8 cellular contexts compared by ENCODE assay signal in the genomic region with DNA sequence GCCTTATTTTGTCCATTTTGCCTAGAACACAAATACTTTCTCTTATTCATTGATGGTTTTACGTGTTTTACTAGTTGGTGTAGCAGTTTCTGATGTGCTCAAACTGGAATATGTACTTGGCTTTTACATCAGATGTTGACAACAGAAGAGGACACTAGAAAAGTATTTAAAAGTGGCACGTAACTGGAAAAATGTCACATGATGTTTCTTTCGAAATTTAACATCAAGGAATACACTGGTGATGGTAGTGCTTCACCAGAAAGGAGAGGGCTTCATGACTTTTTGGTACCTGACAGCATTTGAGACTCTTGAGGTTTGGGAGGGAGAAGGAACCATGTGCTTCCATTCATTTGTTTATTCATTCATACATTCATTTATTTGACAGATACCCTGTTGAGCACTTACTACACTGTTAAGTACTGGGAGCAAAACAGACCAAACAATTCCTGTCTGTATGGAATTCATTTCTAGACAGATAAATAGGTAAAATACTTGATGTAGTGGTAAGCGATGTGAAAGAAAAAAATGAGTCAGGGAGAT. TPM values are rescaled to one million over a fixed set of nuclear protein-coding genes. Genes with fewer than 3 reads are reported as not detected.
DNase-seq lines count a peak whose midpoint lies in the region; ATAC-seq, FAIRE-seq and TF ChIP-seq lines count a peak whose summit lies in the region.

No MANE protein-coding gene starts in this region.

- SMC1A ChIA-PET in GM12878 (lab: Charles Lee; ENCODE audit: uncharacterized antibody, unreplicated experiment) = interaction anchor here (0.7 kb wide), 1 partner anchor 648 kb away, joined by 3 read pairs; no protein-coding TSS in a partner anchor

- H3K27ac Mint-ChIP-seq in memory B cell = peak overlapping the region; percentile 85

- intact Hi-C loops in Right ventricle myocardium superior (cut with DNase I) (no loop called here), GM12878 (cut with micrococcal nuclease; ENCODE audit: unreplicated experiment) (no loop called here), vagina (cut with DNase I) (loop anchor here (5.0 kb wide), 1 partner anchor 1086 kb away; no protein-coding TSS in a partner anchor)

- H3K27ac ChIP-seq in right atrium auricular region (peak overlapping the region; percentile 97 to 98), GM12878 (ENCODE audit: control insufficient read depth, insufficient read depth) (0 out of 2 replicates have a peak overlapping the region, but pooled peaks have one; percentile 2), vagina (peak overlapping the region; percentile 97)

- TF ChIP-seq EP300 in GM12878 (IDR thresholded peaks at IDR 0.05; ENCODE audit: borderline replicate concordance in 1 of 2, control insufficient read depth in 1 of 2, low read depth in 2 of 2, low read length in 2 of 2) = no peak

- ATAC-seq in Right ventricle myocardium superior (ENCODE audit: poor library complexity) (no peak), GM12878 (no peak), memory B cell (ENCODE audit: low read depth) (no peak), HG03457 (IDR thresholded peaks at IDR 0.05; ENCODE audit: unreplicated experiment) (no peak)

- peaks cover 5% of the 10 kb centered on the region for H3K36me3 Mint-ChIP-seq in memory B cell

- H2AFZ ChIP-seq in GM12878 (ENCODE audit: control insufficient read depth, low read depth, low read length) = no peak overlapping the region

- H3K27me3 ChIP-seq in right atrium auricular region = no peaks in the 10 kb centered on the region
- no peaks in the 10 kb centered on the region for H3K27me3 ChIP-seq in GM12878 (replicated peaks in 1 of 2; ENCODE audit: control insufficient read depth in 2 of 2, insufficient read depth in 2 of 2, low read length in 1 of 2)
- no peaks in the 10 kb centered on the region for H3K27me3 ChIP-seq in vagina

- no peaks in the 10 kb centered on the region for H3K36me3 ChIP-seq in right atrium auricular region
- H3K36me3 ChIP-seq in GM12878 (ENCODE audit: control insufficient read depth in 2 of 2, insufficient read depth in 2 of 2, low read length in 1 of 2) = peaks cover 0 to 3% of the 10 kb centered on the region in 2 experiments; a peak in 1 of 4 replicates
- no peaks in the 10 kb centered on the region for H3K36me3 ChIP-seq in vagina

- H3K79me2 ChIP-seq in GM12878 (ENCODE audit: control insufficient read depth, insufficient read depth, low read length) = peaks cover 51% of the 10 kb centered on the region

- in situ Hi-C loops in GM12878 (cut with MboI) = no loop called here

- CTCF ChIA-PET in GM12878 (lab: Yijun Ruan, JAX) = interaction anchor here (1.4 kb wide), 1 partner anchor 21 kb away, joined by 3 read pairs; no protein-coding TSS in a partner anchor

- peak overlapping the region; percentile 56 for H3K4me3 Mint-ChIP-seq in memory B cell

- TF ChIP-seq RAD21 in GM12878 (IDR thresholded peaks at IDR 0.05; ENCODE audit: insufficient read depth, low read depth, low read length) = no peak

- H3K9ac ChIP-seq in GM12878 (ENCODE audit: control insufficient read depth, insufficient read depth, low read length) = peak overlapping the region; percentile 89; the same call in 1 of the 2 replicates

- no peak for DNase-seq in right atrium auricular region (ENCODE audit: low spot score)
- no peak for DNase-seq in Right ventricle myocardium superior
- no peak for DNase-seq in GM12878 (ENCODE audit: low read depth, low spot score)
- no peak for DNase-seq in memory B cell (ENCODE audit: low spot score in 2 of 2)
- no peak for DNase-seq in vagina (ENCODE audit: extremely low spot score in 2 of 2)
- DNase-seq in islet precursor cell = no peak
- no peak for DNase-seq in LoVo (ENCODE audit: low spot score)

- no peak for FAIRE-seq in GM12878 (lab: Jason Lieb, UNC)

- peaks cover 4% of the 10 kb centered on the region for H3K9me3 Mint-ChIP-seq in memory B cell

- TF ChIP-seq CTCF in right atrium auricular region (IDR thresholded peaks at IDR 0.05) = no peak
- no peak for TF ChIP-seq CTCF in GM12878 (IDR thresholded peaks at IDR 0.05 in 2 of 3, conservative IDR thresholded peaks at IDR 0.05 in 1 of 3; ENCODE audit: control insufficient read depth in 2 of 3, extremely low read depth in 1 of 3, insufficient read depth in 1 of 3, low read depth in 3 of 3, low read length in 3 of 3)
- no peak for TF ChIP-seq CTCF in vagina (IDR thresholded peaks at IDR 0.05)

- BruUV-seq in GM12878 (replicated peaks; lab: Mats Ljungman, UMichigan) = TSS peak; percentile 66

- peak overlapping the region in 1 of 2 donors; percentile 93 for H3K4me3 ChIP-seq in right atrium auricular region
- peak overlapping the region; percentile 87 for H3K4me3 ChIP-seq in GM12878
- H3K4me3 ChIP-seq in vagina = peak overlapping the region; percentile 85 to 93

- H3K4me1 Mint-ChIP-seq in memory B cell = peaks cover 26% of the 10 kb centered on the region

- no peaks in the 10 kb centered on the region for H3K27me3 Mint-ChIP-seq in memory B cell

- RAD21 ChIA-PET in GM12878 (lab: Charles Lee; ENCODE audit: unreplicated experiment) = no interaction called here

- POLR2A ChIA-PET in GM12878 (lab: Charles Lee) = interaction anchor here (0.5 to 1.1 kb wide), 2 partner anchors 11 to 123 kb away, joined by 3 to 4 read pairs; no protein-coding TSS in a partner anchor

- H4K20me1 ChIP-seq in GM12878 (ENCODE audit: control insufficient read depth, insufficient read depth) = no peaks in the 10 kb centered on the region

- TF ChIP-seq POLR2A in GM12878 (IDR thresholded peaks at IDR 0.05; ENCODE audit: low read depth, low read length) (no peak), vagina (IDR thresholded peaks at IDR 0.05) (no peak)

- H3K4me1 ChIP-seq in right atrium auricular region (peaks cover 0 to 36% of the 10 kb centered on the region in 2 donors), GM12878 (ENCODE audit: control insufficient read depth, insufficient read depth, low read length) (peaks cover 4% of the 10 kb centered on the region; the same call in 1 of the 2 replicates), vagina (peaks cover 53% of the 10 kb centered on the region)

- 51% methylated on average over 4 of the region's 4 CpGs for WGBS in GM12878 (ENCODE audit: insufficient coverage, insufficient replicate concordance, low lambda C conversion rate, missing lambda C conversion rate)

- H3K9me3 ChIP-seq in right atrium auricular region (no peaks in the 10 kb centered on the region), GM12878 (replicated peaks; ENCODE audit: control insufficient read depth, insufficient read depth, low read length) (no peaks in the 10 kb centered on the region), vagina (no peaks in the 10 kb centered on the region)

- H3K4me2 ChIP-seq in GM12878 (ENCODE audit: control insufficient read depth, insufficient read depth) = peak overlapping the region; percentile 87

TF ChIP-seq in GM12878, 131 proteins besides CTCF, POLR2A, EP300 and RAD21 (continues in another document):
- peak; percentile 6; the same call in 1 of the 2 replicates for TF ChIP-seq RUNX3 (IDR thresholded peaks at IDR 0.05; ENCODE audit: low read length)
- TF ChIP-seq, protein P1, sequence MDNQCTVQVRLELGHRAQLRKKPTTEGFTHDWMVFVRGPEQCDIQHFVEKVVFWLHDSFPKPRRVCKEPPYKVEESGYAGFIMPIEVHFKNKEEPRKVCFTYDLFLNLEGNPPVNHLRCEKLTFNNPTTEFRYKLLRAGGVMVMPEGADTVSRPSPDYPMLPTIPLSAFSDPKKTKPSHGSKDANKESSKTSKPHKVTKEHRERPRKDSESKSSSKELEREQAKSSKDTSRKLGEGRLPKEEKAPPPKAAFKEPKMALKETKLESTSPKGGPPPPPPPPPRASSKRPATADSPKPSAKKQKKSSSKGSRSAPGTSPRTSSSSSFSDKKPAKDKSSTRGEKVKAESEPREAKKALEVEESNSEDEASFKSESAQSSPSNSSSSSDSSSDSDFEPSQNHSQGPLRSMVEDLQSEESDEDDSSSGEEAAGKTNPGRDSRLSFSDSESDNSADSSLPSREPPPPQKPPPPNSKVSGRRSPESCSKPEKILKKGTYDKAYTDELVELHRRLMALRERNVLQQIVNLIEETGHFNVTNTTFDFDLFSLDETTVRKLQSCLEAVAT (IDR thresholded peaks at IDR 0.05) = no peak
- TF ChIP-seq ZNF24 (IDR thresholded peaks at IDR 0.05) = peak; percentile 79
- 0 out of 2 replicates have a peak, but pooled peaks have one; percentile 30 for TF ChIP-seq STAT3 (IDR thresholded peaks at IDR 0.05; ENCODE audit: low read depth, low read length)

RNA-seq across cellular contexts. Expression of a gene that starts 1.5 kb away (rescaled TPM):
- total RNA-seq in right atrium auricular region = 10 to 100 TPM; 48.4 to 57.1 TPM
- 60.2 TPM for total RNA-seq in Right ventricle myocardium superior
- total RNA-seq in GM12878 (2013; cell fraction: nucleolus; rRNA removed) = 226 and 236 TPM in 2 replicates
- total RNA-seq in GM12878 (2014; rRNA removed) = 41.2 and 48.3 TPM in 2 replicates
- total RNA-seq in GM12878 (2014; rRNA removed; fragmentation: Illumina TruSeq; extraction: Trizol) = 47.2 and 48.1 TPM in 2 replicates
- 36.0 and 40.5 TPM in 2 replicates for total RNA-seq in GM12878 (2021)
- polyA plus RNA-seq in GM12878 (2011; ENCODE audit: low read depth) = 13.4 TPM
- 38.5 and 46.0 TPM in 2 replicates for polyA plus RNA-seq in GM12878 (2011; rRNA removed)
- polyA plus RNA-seq in GM12878 (2011; cell fraction: cytosol; rRNA removed) = 23.7 and 33.4 TPM in 2 replicates
- 26.1 and 33.1 TPM in 2 replicates for polyA plus RNA-seq in GM12878 (2011; cell fraction: nucleus; rRNA removed)
- 19.6 and 21.9 TPM in 2 replicates for polyA plus RNA-seq in GM12878 (2012)
- polyA plus RNA-seq in GM12878 (2014; fragmentation: Illumina TruSeq; extraction: Trizol) = 34.7 and 39.4 TPM in 2 replicates
- 10 to 100 TPM; 12.2 to 14.0 TPM for polyA plus RNA-seq in GM12878 (2014; fragmentation: Nextera tagmentation; extraction: Ambion mirVana)
- 24.2 and 31.1 TPM in 2 replicates for polyA plus RNA-seq in GM12878 (2014; rRNA removed)
- 10 to 100 TPM; 39.5 to 41.0 TPM for polyA plus RNA-seq in GM12878 (2016; fragmentation: Nextera tagmentation; extraction: Ambion mirVana)
- 87.5 and 95.2 TPM in 2 replicates for polyA minus RNA-seq in GM12878 (2011; rRNA and poly(A)+ RNA removed)
- 23.0 and 23.4 TPM in 2 replicates for polyA minus RNA-seq in GM12878 (2011; cell fraction: cytosol; rRNA and poly(A)+ RNA removed)
- 53.4 and 82.2 TPM in 2 replicates for polyA minus RNA-seq in GM12878 (2011; cell fraction: nucleus; rRNA and poly(A)+ RNA removed)
- 69.0 TPM for total RNA-seq in vagina

Comparison
In these comparisons a context has a peak if more than half of its experiments do, and no peak if none do; other contexts are left out.
1. H3K27ac ChIP-seq: peak in every context shown above with its lines; median percentile 98 in right atrium auricular region; 97 in vagina; 2 in GM12878.